18 cellular contexts compared by ENCODE assay signal in genomic region chr18:23805898-23806297, GRCh38.
DNase-seq lines count a peak whose midpoint lies in the region; ATAC-seq and TF ChIP-seq lines count a peak whose summit lies in the region.
"Had no signal": no experiment of that assay in that cellular context is flagged by ENCODE, and none has a peak within 500 bp of the region (broad histone marks: within the 10 kb centered on the region; RNA-seq: fewer than 3 reads in every experiment).

No MANE protein-coding gene starts in this region.

- H3K27me3 ChIP-seq in IMR-90 (ENCODE audit: control insufficient read depth, insufficient read depth, low read length) = peaks cover 38% of the 10 kb centered on the region
- H3K27me3 ChIP-seq in adipocyte (replicated peaks; ENCODE audit: control insufficient read depth, insufficient read depth, low read length) = no peaks in the 10 kb centered on the region
- H3K27me3 ChIP-seq in fibroblast of lung (ENCODE audit: control insufficient read depth, insufficient read depth, low read length) = peaks cover 2% of the 10 kb centered on the region
- no peaks in the 10 kb centered on the region for H3K27me3 ChIP-seq in osteoblast (ENCODE audit: insufficient read depth, low read length)
- H3K27me3 ChIP-seq: dorsolateral prefrontal cortex had no signal

- no peak overlapping the region for H4K5ac ChIP-seq in IMR-90 (ENCODE audit: low read depth, low read length)

- no peak for TF ChIP-seq POLR2A in IMR-90 (IDR thresholded peaks at IDR 0.05; ENCODE audit: low read depth, low read length)

- intact Hi-C loops in IMR-90 (cut with micrococcal nuclease) = no loop called here

- H3K4me3 ChIP-seq in IMR-90 (ENCODE audit: insufficient read depth, low read depth, low read length) (no peak overlapping the region), adipocyte (ENCODE audit: low read length) (no peak overlapping the region), fibroblast of lung (replicated peaks in 1 of 4; ENCODE audit: control extremely low read depth in 1 of 4, insufficient read depth in 1 of 4, low read depth in 3 of 4, low read length in 4 of 4) (no peak overlapping the region), osteoblast (ENCODE audit: insufficient read depth, low read length) (no peak overlapping the region)
- H3K4me3 ChIP-seq: dorsolateral prefrontal cortex had no signal

- H3K4me2 ChIP-seq in IMR-90 (ENCODE audit: low read depth, low read length) = no peak overlapping the region
- H3K4me2 ChIP-seq in fibroblast of lung (ENCODE audit: extremely low read depth, insufficient read depth, low read length) = no peak overlapping the region
- no peak overlapping the region for H3K4me2 ChIP-seq in osteoblast (ENCODE audit: insufficient read depth, low read length)

- WGBS in IMR-90 (ENCODE audit: extremely low coverage in 2 of 2, insufficient read length in 1 of 2), 2 experiments = no CpG with 5 or more reads among the region's 1 CpG

- H4K20me1 ChIP-seq in IMR-90 (ENCODE audit: insufficient read depth, low read length) (no peaks in the 10 kb centered on the region), fibroblast of lung (ENCODE audit: control insufficient read depth, extremely low read depth, insufficient read depth, low read length) (no peaks in the 10 kb centered on the region), osteoblast (ENCODE audit: insufficient read depth, low read length) (no peaks in the 10 kb centered on the region)

- H3K9me1 ChIP-seq in IMR-90 (ENCODE audit: insufficient read depth, low read length) = no peaks in the 10 kb centered on the region

- H3K4me1 ChIP-seq in IMR-90 (ENCODE audit: control insufficient read depth, insufficient read depth, low read length) (no peaks in the 10 kb centered on the region), adipocyte (ENCODE audit: control insufficient read depth, insufficient read depth, low read length) (peaks cover 3% of the 10 kb centered on the region), fibroblast of lung (ENCODE audit: control insufficient read depth, extremely low read depth, insufficient read depth, low read length) (no peaks in the 10 kb centered on the region), osteoblast (ENCODE audit: insufficient read depth, low read length) (no peaks in the 10 kb centered on the region)

- no peak overlapping the region for H4K91ac ChIP-seq in IMR-90 (ENCODE audit: insufficient read depth, low read depth, low read length)

- H3K27ac ChIP-seq in IMR-90 (ENCODE audit: insufficient read depth, low read length) = no peak overlapping the region
- H3K27ac ChIP-seq in fibroblast of lung (ENCODE audit: insufficient read depth, low read length) = no peak overlapping the region
- no peak overlapping the region for H3K27ac ChIP-seq in osteoblast (ENCODE audit: low read depth, low read length)
- H3K27ac ChIP-seq: dorsolateral prefrontal cortex had no signal

- H3K14ac ChIP-seq in IMR-90 (replicated peaks; ENCODE audit: low read depth, low read length) = no peak overlapping the region

- no peaks in the 10 kb centered on the region for H3K79me2 ChIP-seq in fibroblast of lung (ENCODE audit: control insufficient read depth, insufficient read depth, low read length)
- H3K79me2 ChIP-seq in osteoblast (ENCODE audit: insufficient read depth, low read length) = no peaks in the 10 kb centered on the region

- no peak overlapping the region for H3K4ac ChIP-seq in IMR-90 (ENCODE audit: low read depth, low read length)

- H2BK120ac ChIP-seq in IMR-90 (ENCODE audit: low read depth, low read length) = no peak overlapping the region

- DNase-seq in IMR-90 = peak; percentile 64
- DNase-seq in adipocyte (ENCODE audit: low read depth) = peak; percentile 15
- peak; percentile 58 to 90 for DNase-seq in fibroblast of lung (ENCODE audit: low read depth in 2 of 2)
- DNase-seq in renal cortical epithelial cell (ENCODE audit: low read depth) = peak; percentile 79
- DNase-seq in osteoblast (ENCODE audit: insufficient read length, low spot score, missing footprints) = no peak
- DNase-seq in NCI-H2227 treated with DMSO at 0.1 percent for 48 hours (lab: John Stamatoyannopoulos, UW) = no peak
- DNase-seq in NCI-H187 (lab: John Stamatoyannopoulos, UW) = no peak
- DNase-seq: activated CD4-positive, CD25-positive, alpha-beta regulatory T cell; COR-L47; dorsolateral prefrontal cortex; H7; hippocampal formation; kidney; NCI-H226; nephron progenitor cell; stimulated activated CD4-positive, alpha-beta T cell treated with anti-CD3 and anti-CD28 coated beads, Interleukin-4, amount 100 ng/mL, for 4 hours had no signal

- POLR2A ChIA-PET in IMR-90 (lab: Charles Lee; ENCODE audit: unreplicated experiment) = no interaction called here

- H2AK9ac ChIP-seq in IMR-90 (replicated peaks; ENCODE audit: low read depth, low read length, poor library complexity) = no peak overlapping the region

- TF ChIP-seq RAD21 in IMR-90 (IDR thresholded peaks at IDR 0.05; ENCODE audit: low read length) = no peak

- no peak for ATAC-seq in IMR-90 (ENCODE audit: low read depth)
- ATAC-seq in GM18517 (IDR thresholded peaks at IDR 0.05; ENCODE audit: unreplicated experiment) = no peak
- ATAC-seq: Panc1 had no signal

- dilution Hi-C loops in IMR-90 (cut with HindIII; ENCODE audit: low sequenced_read_pairs, unreplicated experiment) = no loop called here

- H2AFZ ChIP-seq in IMR-90 (replicated peaks; ENCODE audit: low read length, poor library complexity) (no peak overlapping the region), fibroblast of lung (ENCODE audit: low read length) (no peak overlapping the region), osteoblast (ENCODE audit: low read length) (no peak overlapping the region)

- H3K9me3 ChIP-seq in IMR-90 (ENCODE audit: control insufficient read depth, insufficient read depth, low read length) (no peaks in the 10 kb centered on the region), adipocyte (ENCODE audit: control insufficient read depth, low read length) (peaks cover 5% of the 10 kb centered on the region), fibroblast of lung (ENCODE audit: control insufficient read depth, insufficient read depth, low read depth, low read length) (no peaks in the 10 kb centered on the region), osteoblast (ENCODE audit: low read depth, low read length) (no peaks in the 10 kb centered on the region)

- CTCF ChIA-PET in IMR-90 (lab: Yijun Ruan, JAX) = no interaction called here

- H2BK20ac ChIP-seq in IMR-90 (ENCODE audit: low read depth, low read length) = no peak overlapping the region

- no peak overlapping the region for H2BK5ac ChIP-seq in IMR-90 (ENCODE audit: low read depth, low read length, poor library complexity, severe bottlenecking)

- no peaks in the 10 kb centered on the region for H3K79me1 ChIP-seq in IMR-90 (ENCODE audit: low read depth in 1 of 2, low read length in 2 of 2)

- H3K18ac ChIP-seq in IMR-90 (ENCODE audit: low read depth, low read length) = no peak overlapping the region

- no peak overlapping the region for H3K23ac ChIP-seq in IMR-90 (ENCODE audit: low read depth, low read length)

- no peak overlapping the region for H2AK5ac ChIP-seq in IMR-90 (ENCODE audit: low read depth, low read length)

- H4K8ac ChIP-seq in IMR-90 (ENCODE audit: low read depth in 2 of 2, low read length in 2 of 2) = no peak overlapping the region

- H2BK15ac ChIP-seq in IMR-90 (ENCODE audit: low read depth, low read length) = no peak overlapping the region

- no peak overlapping the region for H3K9ac ChIP-seq in IMR-90 (ENCODE audit: low read depth, low read length)
- no peak overlapping the region for H3K9ac ChIP-seq in adipocyte (ENCODE audit: low read length)
- H3K9ac ChIP-seq in fibroblast of lung (ENCODE audit: insufficient read depth, low read length) = no peak overlapping the region

- in situ Hi-C loops in IMR-90 (cut with MboI; ENCODE audit: low sequenced_read_pairs) = loop anchor here (10.0 kb wide), 1 partner anchor 291 kb away; no protein-coding TSS in a partner anchor

- TF ChIP-seq CTCF in IMR-90 (conservative IDR thresholded peaks at IDR 0.05; ENCODE audit: low read depth, low read length) (no peak), fibroblast of lung (conservative IDR thresholded peaks at IDR 0.05 in 1 of 2, IDR thresholded peaks at IDR 0.05 in 1 of 2; ENCODE audit: low read depth in 1 of 2, low read length in 2 of 2) (no peak), osteoblast (IDR thresholded peaks at IDR 0.05; ENCODE audit: extremely low read depth, low read depth, low read length) (no peak)

- no peak overlapping the region for H3K56ac ChIP-seq in IMR-90 (ENCODE audit: extremely low read depth, insufficient read depth, low read length)

- BruUV-seq in IMR-90 (replicated peaks; lab: Mats Ljungman, UMichigan) = no TSS peak

- H3K36me3 ChIP-seq in IMR-90 (ENCODE audit: control insufficient read depth, insufficient read depth, low read length) (no peaks in the 10 kb centered on the region), adipocyte (ENCODE audit: control insufficient read depth, insufficient read depth, low read length, severe bottlenecking) (no peaks in the 10 kb centered on the region), fibroblast of lung (ENCODE audit: control insufficient read depth, insufficient read depth, low read length) (no peaks in the 10 kb centered on the region), osteoblast (ENCODE audit: insufficient read depth, low read length) (no peaks in the 10 kb centered on the region)

TF ChIP-seq in IMR-90, 13 proteins besides CTCF, POLR2A, EP300 and RAD21:
- no peak for TF ChIP-seq ELK1 (IDR thresholded peaks at IDR 0.05; ENCODE audit: borderline replicate concordance, low read depth, low read length)
- no peak for TF ChIP-seq MAFK (IDR thresholded peaks at IDR 0.05; ENCODE audit: low read depth, low read length)
- no peak for TF ChIP-seq BHLHE40 (IDR thresholded peaks at IDR 0.05; ENCODE audit: low read depth, low read length)
- no peak for TF ChIP-seq NFE2L2 (IDR thresholded peaks at IDR 0.05; ENCODE audit: low read depth, low read length)
- no peak for TF ChIP-seq FOS (IDR thresholded peaks at IDR 0.05; ENCODE audit: low read depth, low read length)
- TF ChIP-seq RFX5 (IDR thresholded peaks at IDR 0.05; ENCODE audit: low read depth, low read length) = no peak
- no peak for TF ChIP-seq CHD1 (IDR thresholded peaks at IDR 0.05; ENCODE audit: low read depth, low read length)
- TF ChIP-seq CEBPB (IDR thresholded peaks at IDR 0.05; ENCODE audit: low read depth, low read length) = no peak

Comparison
In these comparisons a context has a peak if more than half of its experiments do, and no peak if none do; other contexts are left out.
1. DNase-seq: peak in IMR-90 (single experiment), adipocyte (single experiment), fibroblast of lung (2 of 2) and renal cortical epithelial cell (single experiment); none in osteoblast (single experiment), NCI-H2227 treated with DMSO at 0.1 percent for 48 hours (single experiment) and NCI-H187 (0 of 2).